Comparison of ENCODE assay signal across 25 cellular contexts in genomic region chr11:36139767-36140166, GRCh38.
"Had no signal": no experiment of that assay in that cellular context is flagged by ENCODE, and none has a peak within 500 bp of the region (broad histone marks: within the 10 kb centered on the region; RNA-seq: fewer than 3 reads in every experiment).

No MANE protein-coding gene starts in this region.

- ATAC-seq: activated CD8-positive, alpha-beta memory T cell treated with anti-CD3 and anti-CD28 coated beads, Interleukin-2, amount 10 ng/mL, durations not matched to agents 7 days and 5 days; activated T-helper 17 cell treated with anti-CD3 and anti-CD28 coated beads, Interleukin-2, amount 50 U/mL, for 72 hours; HepG2; T-cell had no signal

- DNase-seq: activated CD4-positive, alpha-beta T cell treated with anti-CD3 and anti-CD28 coated beads for 1 hour; activated CD4-positive, alpha-beta T cell treated with anti-CD3 and anti-CD28 coated beads, Interleukin-2, amount 10 ng/mL, durations not matched to agents 24 days and 14 days; activated CD4-positive, alpha-beta T cell treated with anti-CD3 and anti-CD28 coated beads, Interleukin-2, amount 50 U/mL, for 48 hours; activated CD8-positive, alpha-beta memory T cell treated with anti-CD3 and anti-CD28 coated beads, Interleukin-2, amount 10 ng/mL, durations not matched to agents 7 days and 5 days; activated gamma-delta T cell; activated naive CD4-positive, alpha-beta T cell treated with anti-CD3 and anti-CD28 coated beads for 36 hours; activated T-cell treated with anti-CD3 and anti-CD28 coated beads, Interleukin-2, amount 50 U/mL, for 48 hours; amygdala; MM.1S; NCI-H1105; NCI-H1436; NCI-H187 treated with DMSO at 0.1 percent for 48 hours; NCI-H2081 treated with DMSO at 0.1 percent for 48 hours; NCI-H446; NCI-H524; NCI-H748 treated with DMSO at 0.1 percent for 48 hours; OCI-M1; Peyer's patch; SHP77 treated with DMSO at 0.1 percent for 48 hours; T-cell; T-helper 2 cell had no signal

- H3K4me3 ChIP-seq: cardiac muscle cell, Peyer's patch had no signal

- H3K27me3 ChIP-seq: cardiac muscle cell, Peyer's patch had no signal

- H3K9me3 ChIP-seq: Peyer's patch had no signal

- H3K27ac ChIP-seq: cardiac muscle cell, Peyer's patch, RWPE1 had no signal

- H3K36me3 ChIP-seq: cardiac muscle cell, Peyer's patch had no signal

- H3K4me1 ChIP-seq: Peyer's patch had no signal
